21 cellular contexts compared by ENCODE assay signal in genomic region chr11:84157639-84158038, GRCh38.
DNase-seq lines count a peak whose midpoint lies in the region; ATAC-seq and TF ChIP-seq lines count a peak whose summit lies in the region.
"Had no signal": no experiment of that assay in that cellular context is flagged by ENCODE, and none has a peak within 500 bp of the region (broad histone marks: within the 10 kb centered on the region; RNA-seq: fewer than 3 reads in every experiment).

No MANE protein-coding gene starts in this region.

- H3K9me3 ChIP-seq in A673 (ENCODE audit: low read depth, low read length, poor library complexity, severe bottlenecking), result no peaks in the 10 kb centered on the region
- H3K9me3 ChIP-seq: A549, BLaER1, Caco-2 had no signal

- H3K27ac ChIP-seq in A673 (ENCODE audit: low read depth, low read length, poor library complexity, severe bottlenecking) (no peak overlapping the region), dorsolateral prefrontal cortex (peak overlapping the region in 35 of 59 donors; percentile 6 to 76 (median 39))
- H3K27ac ChIP-seq: A549, BLaER1, C4-2B had no signal

- H3K36me3 ChIP-seq in A673 (ENCODE audit: insufficient read depth, low read length, poor library complexity, severe bottlenecking), result no peaks in the 10 kb centered on the region
- H3K36me3 ChIP-seq: BLaER1 had no signal

- CTCF ChIA-PET in A673 (lab: Charles Lee), result no interaction called here

- no TSS peak for BruUV-seq in A673 (replicated peaks; lab: Mats Ljungman, UMichigan)

- H3K4me1 Mint-ChIP-seq in osteocyte (ENCODE audit: unreplicated experiment), result no peaks in the 10 kb centered on the region
- H3K4me1 Mint-ChIP-seq: B cell; CD4-positive, CD25-positive, alpha-beta regulatory T cell had no signal

- no peak overlapping the region for H3K27ac Mint-ChIP-seq in osteocyte (ENCODE audit: unreplicated experiment)
- H3K27ac Mint-ChIP-seq: B cell; CD4-positive, CD25-positive, alpha-beta regulatory T cell; CD8-positive, alpha-beta T cell had no signal

- no peak for TF ChIP-seq CTCF in A673 (conservative IDR thresholded peaks at IDR 0.05; ENCODE audit: low read depth, low read length)
- TF ChIP-seq CTCF in dorsolateral prefrontal cortex (IDR thresholded peaks at IDR 0.05 in 54 of 56, conservative IDR thresholded peaks at IDR 0.05 in 2 of 56; ENCODE audit: low read depth in 1 of 56, partially characterized antibody in 56 of 56), result no peak
- TF ChIP-seq CTCF in osteocyte (IDR thresholded peaks at IDR 0.05), result no peak

- ATAC-seq in GM18868 (IDR thresholded peaks at IDR 0.05; ENCODE audit: unreplicated experiment), result no peak
- ATAC-seq: A549; CD8-positive, alpha-beta T cell; GM12878 had no signal

- DNase-seq in A673 (ENCODE audit: low spot score), result peak; percentile 3
- DNase-seq in NCI-H69 (lab: John Stamatoyannopoulos, UW), result peak; percentile 7
- DNase-seq in dorsolateral prefrontal cortex, result no peak
- no peak for DNase-seq in osteocyte (ENCODE audit: extremely low spot score, unreplicated experiment)
- DNase-seq in activated CD4-positive, alpha-beta T cell treated with anti-CD3 and anti-CD28 coated beads for 4 hours, result no peak
- DNase-seq: 8988T; Caco-2; CD4-positive, CD25-positive, alpha-beta regulatory T cell; CD8-positive, alpha-beta T cell; DMS153; DMS79; EL; GDM1; H7; HCEC 1CT had no signal

- H3K27me3 Mint-ChIP-seq in osteocyte (ENCODE audit: unreplicated experiment), result no peaks in the 10 kb centered on the region
- H3K27me3 Mint-ChIP-seq: B cell; CD4-positive, CD25-positive, alpha-beta regulatory T cell had no signal

- H3K4me3 ChIP-seq in A673 (ENCODE audit: low read depth, low read length, poor library complexity, severe bottlenecking) (no peak overlapping the region), dorsolateral prefrontal cortex (no peak overlapping the region)
- H3K4me3 ChIP-seq: A549, BLaER1, GM12878 had no signal

- intact Hi-C loops in A673 (cut with micrococcal nuclease; ENCODE audit: unreplicated experiment) (no loop called here), dorsolateral prefrontal cortex (cut with DNase I) (no loop called here)

- H3K4me1 ChIP-seq in A673 (ENCODE audit: insufficient read depth, low read length, poor library complexity, severe bottlenecking), result peaks cover 9% of the 10 kb centered on the region
- H3K4me1 ChIP-seq: A549, BLaER1, Caco-2 had no signal

- POLR2A ChIA-PET in A673 (lab: Charles Lee; ENCODE audit: low non-redundant PET), result no interaction called here

- H3K27me3 ChIP-seq in A673 (replicated peaks; ENCODE audit: insufficient read depth, low read depth, low read length, poor library complexity) (no peaks in the 10 kb centered on the region), dorsolateral prefrontal cortex (no peaks in the 10 kb centered on the region)
- H3K27me3 ChIP-seq: BLaER1 had no signal

- no peak overlapping the region for H3K4me3 Mint-ChIP-seq in osteocyte (ENCODE audit: unreplicated experiment)
- H3K4me3 Mint-ChIP-seq: B cell; CD4-positive, CD25-positive, alpha-beta regulatory T cell; CD8-positive, alpha-beta T cell had no signal

- H3K36me3 Mint-ChIP-seq in osteocyte (ENCODE audit: unreplicated experiment), result no peaks in the 10 kb centered on the region
- H3K36me3 Mint-ChIP-seq: CD4-positive, CD25-positive, alpha-beta regulatory T cell; CD8-positive, alpha-beta T cell had no signal

- no peaks in the 10 kb centered on the region for H3K9me3 Mint-ChIP-seq in osteocyte (ENCODE audit: unreplicated experiment)

Comparison
In these comparisons a context has a peak if more than half of its experiments do, and no peak if none do; other contexts are left out.
1. DNase-seq: peak in A673 (single experiment) and NCI-H69 (single experiment); none in dorsolateral prefrontal cortex (0 of 10), osteocyte (single experiment) and activated CD4-positive, alpha-beta T cell treated with anti-CD3 and anti-CD28 coated beads for 4 hours (0 of 2).